ENCODE assay signal across 8 cellular contexts in genomic region chr5:107812570-107813141, GRCh38.
DNase-seq lines count a peak whose midpoint lies in the region; ATAC-seq and TF ChIP-seq lines count a peak whose summit lies in the region.

No MANE protein-coding gene starts in this region.

- ATAC-seq in GM21737 (IDR thresholded peaks at IDR 0.05; ENCODE audit: unreplicated experiment), result peak; percentile 61
- peak; percentile 93 for ATAC-seq in Right ventricle myocardium superior (ENCODE audit: poor library complexity)
- ATAC-seq in activated CD8-positive, alpha-beta memory T cell treated with anti-CD3 and anti-CD28 coated beads, Interleukin-2, amount 10 ng/mL, durations not matched to agents 7 days and 5 days, result no peak

- H3K27ac ChIP-seq in WERI-Rb-1, result no peak overlapping the region

- H3K36me3 Mint-ChIP-seq in activated CD8-positive, alpha-beta memory T cell treated with anti-CD3 and anti-CD28 coated beads, Interleukin-2, amount 10 ng/mL, durations not matched to agents 7 days and 5 days, result no peaks in the 10 kb centered on the region

- no peak for TF ChIP-seq CTCF in GM12864 (IDR thresholded peaks at IDR 0.05; ENCODE audit: low read depth, low read length, missing control alignments)
- TF ChIP-seq CTCF in WERI-Rb-1 (IDR thresholded peaks at IDR 0.05; ENCODE audit: low read depth, low read length), result no peak

- no peaks in the 10 kb centered on the region for H3K36me3 ChIP-seq in WERI-Rb-1

- in situ Hi-C loops in KBM-7 (cut with MboI; ENCODE audit: low pct_unique_long_range_greater_than_20kb, low sequenced_read_pairs), result no loop called here

- intact Hi-C loops in Right ventricle myocardium superior (cut with DNase I), result no loop called here

- H3K9me3 Mint-ChIP-seq in activated CD8-positive, alpha-beta memory T cell treated with anti-CD3 and anti-CD28 coated beads, Interleukin-2, amount 10 ng/mL, durations not matched to agents 7 days and 5 days (ENCODE audit: low read depth), result no peaks in the 10 kb centered on the region

- DNase-seq in GM12864 (ENCODE audit: low read depth) (peak; percentile 67), KBM-7 (peak; percentile 62), Right ventricle myocardium superior (peak; percentile 46), WERI-Rb-1 (no peak)
- DNase-seq in activated CD4-positive, alpha-beta T cell treated with anti-CD3 and anti-CD28 coated beads, Interleukin-2, amount 50 U/mL, for 1 hour, result no peak
- DNase-seq in effector CD4-positive, alpha-beta T cell, result no peak
- DNase-seq in activated CD8-positive, alpha-beta memory T cell treated with anti-CD3 and anti-CD28 coated beads, Interleukin-2, amount 10 ng/mL, durations not matched to agents 7 days and 5 days, result no peak

- H3K27me3 ChIP-seq in WERI-Rb-1 (ENCODE audit: insufficient read depth, low read depth, severe bottlenecking), result no peaks in the 10 kb centered on the region

- no peak overlapping the region for H3K27ac Mint-ChIP-seq in activated CD8-positive, alpha-beta memory T cell treated with anti-CD3 and anti-CD28 coated beads, Interleukin-2, amount 10 ng/mL, durations not matched to agents 7 days and 5 days

- CTCF ChIA-PET in activated CD8-positive, alpha-beta memory T cell treated with anti-CD3 and anti-CD28 coated beads, Interleukin-2, amount 10 ng/mL, durations not matched to agents 7 days and 5 days (lab: Charles Lee), result no interaction called here

- peaks cover 6% of the 10 kb centered on the region for H3K27me3 Mint-ChIP-seq in activated CD8-positive, alpha-beta memory T cell treated with anti-CD3 and anti-CD28 coated beads, Interleukin-2, amount 10 ng/mL, durations not matched to agents 7 days and 5 days

- H3K4me1 Mint-ChIP-seq in activated CD8-positive, alpha-beta memory T cell treated with anti-CD3 and anti-CD28 coated beads, Interleukin-2, amount 10 ng/mL, durations not matched to agents 7 days and 5 days, result no peaks in the 10 kb centered on the region

- no peaks in the 10 kb centered on the region for H3K9me3 ChIP-seq in WERI-Rb-1 (ENCODE audit: severe bottlenecking)

- H3K4me3 Mint-ChIP-seq in activated CD8-positive, alpha-beta memory T cell treated with anti-CD3 and anti-CD28 coated beads, Interleukin-2, amount 10 ng/mL, durations not matched to agents 7 days and 5 days, result no peak overlapping the region

- H3K4me3 ChIP-seq in GM12864 (ENCODE audit: low read depth, low read length) (no peak overlapping the region), WERI-Rb-1 (ENCODE audit: low read depth, low read length) (no peak overlapping the region)

Comparison
In these comparisons a context has a peak if more than half of its experiments do, and no peak if none do; other contexts are left out.
1. DNase-seq: peak in GM12864 (single experiment), KBM-7 (single experiment) and Right ventricle myocardium superior (single experiment); none in activated CD4-positive, alpha-beta T cell treated with anti-CD3 and anti-CD28 coated beads, Interleukin-2, amount 50 U/mL, for 1 hour (single experiment), effector CD4-positive, alpha-beta T cell (single experiment), WERI-Rb-1 (single experiment) and activated CD8-positive, alpha-beta memory T cell treated with anti-CD3 and anti-CD28 coated beads, Interleukin-2, amount 10 ng/mL, durations not matched to agents 7 days and 5 days (single experiment).